16 cellular contexts compared by ENCODE assay signal in genomic region chr5:150313921-150314716, GRCh38. TPM values are rescaled to one million over a fixed set of nuclear protein-coding genes. Genes with fewer than 3 reads are reported as not detected.
"Had no signal": no experiment of that assay in that cellular context is flagged by ENCODE, and none has a peak within 500 bp of the region (broad histone marks: within the 10 kb centered on the region; RNA-seq: fewer than 3 reads in every experiment).

No MANE protein-coding gene starts in this region.

- H3K27ac ChIP-seq: colonic mucosa, left lung, right atrium auricular region had no signal

- H3K9me3 ChIP-seq: colonic mucosa, left lung, right atrium auricular region had no signal

- H3K36me3 ChIP-seq: colonic mucosa, left lung, right atrium auricular region had no signal

- ATAC-seq: activated CD8-positive, alpha-beta T cell treated with anti-CD3 and anti-CD28 coated beads for 36 hours; left lung; natural killer cell; stimulated activated naive CD8-positive, alpha-beta T cell treated with anti-CD3 and anti-CD28 coated beads, Interleukin-15, Interleukin-2, amounts not matched to agents 100 U/mL and 50 U/mL, for 24 hours had no signal

- DNase-seq: activated CD4-positive, alpha-beta T cell treated with anti-CD3 and anti-CD28 coated beads for 4 hours; activated CD8-positive, alpha-beta T cell treated with anti-CD3 and anti-CD28 coated beads for 36 hours; activated effector memory CD4-positive, alpha-beta T cell treated with anti-CD3 and anti-CD28 coated beads, Interleukin-2, amount 50 U/mL, for 16 hours; activated T-cell treated with anti-CD3 and anti-CD28 coated beads, Interleukin-2, amount 50 U/mL, for 48 hours; amniotic stem cell; caudate nucleus; colonic mucosa; islet precursor cell; left lung; mammary epithelial cell; natural killer cell; occipital lobe; stimulated activated naive CD8-positive, alpha-beta T cell treated with anti-CD3 and anti-CD28 coated beads, Interleukin-15, Interleukin-2, amounts not matched to agents 100 U/mL and 50 U/mL, for 24 hours; T-helper 2 cell had no signal

- H3K4me3 ChIP-seq: colonic mucosa, left lung, right atrium auricular region had no signal

- H3K4me1 ChIP-seq: colonic mucosa, left lung, right atrium auricular region had no signal

- H3K27me3 ChIP-seq: colonic mucosa, left lung, right atrium auricular region had no signal

RNA-seq across cellular contexts. Expression of gene ARSI, which starts 11.4 kb away (rescaled TPM):
- total RNA-seq: activated CD8-positive, alpha-beta T cell treated with anti-CD3 and anti-CD28 coated beads for 36 hours; progenitor cell of endocrine pancreas had no signal

RNA-seq across cellular contexts. Expression of gene CAMK2A, which starts 24.5 kb away (rescaled TPM):
- total RNA-seq: activated CD8-positive, alpha-beta T cell treated with anti-CD3 and anti-CD28 coated beads for 36 hours; progenitor cell of endocrine pancreas had no signal
